9 cellular contexts compared by ENCODE assay signal in the genomic region with DNA sequence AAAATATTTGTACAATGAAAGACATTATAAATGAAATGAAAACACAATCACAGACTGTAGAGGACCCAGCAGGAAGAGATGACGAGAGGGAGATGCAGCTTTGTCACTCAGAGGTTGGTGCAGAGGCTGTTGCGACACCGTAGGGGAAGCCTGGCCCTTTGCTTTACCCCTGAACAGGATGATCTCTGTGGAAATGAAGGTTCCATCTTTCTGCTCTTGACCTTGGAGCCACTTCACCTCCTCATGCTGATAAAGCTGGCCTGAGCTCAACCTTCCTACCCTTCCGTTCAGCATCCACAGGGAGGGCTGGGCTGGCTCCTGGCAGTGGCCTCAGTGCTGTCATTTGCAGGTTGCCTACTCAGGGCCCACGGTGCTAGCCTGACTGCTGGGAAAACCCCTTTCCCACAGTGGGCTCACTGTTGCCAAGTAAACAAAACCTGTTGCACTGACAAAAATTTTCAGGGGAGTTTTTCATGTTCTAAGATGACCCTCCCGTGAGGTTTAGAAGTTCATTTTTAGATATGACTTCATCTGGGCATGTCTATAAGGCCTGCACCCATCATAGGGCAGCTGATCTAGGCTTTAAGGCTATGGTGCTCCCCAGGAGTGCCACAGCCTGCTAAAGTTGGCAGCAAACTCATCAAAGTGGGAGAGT. TPM values are rescaled to one million over a fixed set of nuclear protein-coding genes. Genes with fewer than 3 reads are reported as not detected.
DNase-seq lines count a peak whose midpoint lies in the region; ATAC-seq and TF ChIP-seq lines count a peak whose summit lies in the region.
"Had no signal": no experiment of that assay in that cellular context is flagged by ENCODE, and none has a peak within 500 bp of the region (broad histone marks: within the 10 kb centered on the region; RNA-seq: fewer than 3 reads in every experiment).

No MANE protein-coding gene starts in this region.

- H2AFZ ChIP-seq in GM23248, result no peak overlapping the region

- peaks cover 1% of the 10 kb centered on the region for H3K9me3 Mint-ChIP-seq in activated CD4-positive, alpha-beta T cell treated with anti-CD3 and anti-CD28 coated beads, Interleukin-2, amount 10 ng/mL, durations not matched to agents 7 days and 5 days
- H3K9me3 Mint-ChIP-seq in naive B cell, result no peaks in the 10 kb centered on the region

- H3K36me3 ChIP-seq in GM23248 (ENCODE audit: low read depth) (no peaks in the 10 kb centered on the region), uterus (no peaks in the 10 kb centered on the region)

- ATAC-seq in HG03139 (IDR thresholded peaks at IDR 0.05; ENCODE audit: unreplicated experiment), result peak; percentile 54
- peak; percentile 77 to 81 for ATAC-seq in naive B cell (ENCODE audit: low read depth in 2 of 2)

- no peaks in the 10 kb centered on the region for H4K20me1 ChIP-seq in GM23248 (ENCODE audit: insufficient read depth)

- TF ChIP-seq CTCF in uterus (IDR thresholded peaks at IDR 0.05), result no peak

- no peaks in the 10 kb centered on the region for H3K79me2 ChIP-seq in GM23248 (ENCODE audit: insufficient read depth)

- H3K4me1 ChIP-seq in GM23248 (ENCODE audit: insufficient read depth) (no peaks in the 10 kb centered on the region), uterus (no peaks in the 10 kb centered on the region)

- no peaks in the 10 kb centered on the region for H3K9me3 ChIP-seq in GM23248 (ENCODE audit: low read depth)
- H3K9me3 ChIP-seq in uterus, result no peaks in the 10 kb centered on the region

- POLR2A ChIA-PET in activated CD4-positive, alpha-beta T cell treated with anti-CD3 and anti-CD28 coated beads, Interleukin-2, amount 10 ng/mL, durations not matched to agents 7 days and 5 days (lab: Charles Lee), result no interaction called here

- no peak overlapping the region for H3K27ac ChIP-seq in GM23248
- no peak overlapping the region for H3K27ac ChIP-seq in uterus

- H3K9ac ChIP-seq in GM23248, result no peak overlapping the region

- no peaks in the 10 kb centered on the region for H3K27me3 ChIP-seq in GM23248 (replicated peaks; ENCODE audit: insufficient read depth)
- no peaks in the 10 kb centered on the region for H3K27me3 ChIP-seq in uterus

- no peak overlapping the region for H3K4me3 Mint-ChIP-seq in activated CD4-positive, alpha-beta T cell treated with anti-CD3 and anti-CD28 coated beads, Interleukin-2, amount 10 ng/mL, durations not matched to agents 7 days and 5 days
- peak overlapping the region; percentile 0 to 69 (median 45) for H3K4me3 Mint-ChIP-seq in naive B cell

- intact Hi-C loops in uterus (cut with DNase I; ENCODE audit: low total_unique reads), result no loop called here

- no peak overlapping the region for H3K4me2 ChIP-seq in GM23248 (ENCODE audit: unreplicated experiment)

- H3K4me3 ChIP-seq in GM23248, result no peak overlapping the region
- H3K4me3 ChIP-seq in uterus, result no peak overlapping the region

- peaks cover 9% of the 10 kb centered on the region for H3K27me3 Mint-ChIP-seq in activated CD4-positive, alpha-beta T cell treated with anti-CD3 and anti-CD28 coated beads, Interleukin-2, amount 10 ng/mL, durations not matched to agents 7 days and 5 days
- peaks cover 0 to 5% (median 0%) of the 10 kb centered on the region in 3 donors for H3K27me3 Mint-ChIP-seq in naive B cell

- in situ Hi-C loops in GM23248 (cut with MboI), result no loop called here

- peak overlapping the region; percentile 69 for H3K27ac Mint-ChIP-seq in activated CD4-positive, alpha-beta T cell treated with anti-CD3 and anti-CD28 coated beads, Interleukin-2, amount 10 ng/mL, durations not matched to agents 7 days and 5 days
- peak overlapping the region; percentile 94 to 99 (median 98) for H3K27ac Mint-ChIP-seq in naive B cell

- H3F3A ChIP-seq in GM23248 (ENCODE audit: insufficient read depth), result no peaks in the 10 kb centered on the region

- H3K36me3 Mint-ChIP-seq in activated CD4-positive, alpha-beta T cell treated with anti-CD3 and anti-CD28 coated beads, Interleukin-2, amount 10 ng/mL, durations not matched to agents 7 days and 5 days (ENCODE audit: low read depth), result peaks cover 8% of the 10 kb centered on the region
- H3K36me3 Mint-ChIP-seq in naive B cell, result no peaks in the 10 kb centered on the region

- peaks cover 31% of the 10 kb centered on the region for H3K4me1 Mint-ChIP-seq in activated CD4-positive, alpha-beta T cell treated with anti-CD3 and anti-CD28 coated beads, Interleukin-2, amount 10 ng/mL, durations not matched to agents 7 days and 5 days
- H3K4me1 Mint-ChIP-seq in naive B cell, result peaks cover 11 to 25% (median 24%) of the 10 kb centered on the region in 3 donors

- peak; percentile 86 for TF ChIP-seq POLR2A in GM19193 (IDR thresholded peaks at IDR 0.05; ENCODE audit: extremely low read depth, insufficient read depth, insufficient read length)
- no peak for TF ChIP-seq POLR2A in uterus (IDR thresholded peaks at IDR 0.05)

- CTCF ChIA-PET in activated CD4-positive, alpha-beta T cell treated with anti-CD3 and anti-CD28 coated beads, Interleukin-2, amount 10 ng/mL, durations not matched to agents 7 days and 5 days (lab: Charles Lee), result interaction anchor here (0.6 to 0.8 kb wide), 3 partner anchors 9 to 176 kb away, joined by 3 to 5 read pairs (median 4); no protein-coding TSS in a partner anchor

- peak; percentile 80 to 87 for DNase-seq in AML-193 (lab: John Stamatoyannopoulos, UW)
- DNase-seq in activated CD4-positive, alpha-beta T cell treated with anti-CD3 and anti-CD28 coated beads, Interleukin-2, amount 10 ng/mL, durations not matched to agents 7 days and 5 days, result peak; percentile 15
- DNase-seq in naive B cell, result peak; percentile 74
- no peak for DNase-seq in GM23248
- no peak for DNase-seq in NCI-H1105 treated with DMSO at 0.1 percent for 48 hours (lab: John Stamatoyannopoulos, UW)
- DNase-seq in uterus, result no peak
- DNase-seq: DND-41 had no signal

- 59 to 82% methylated on average over 6 of the region's 6 CpGs for WGBS in GM23248 (ENCODE audit: low coverage in 1 of 2, low lambda C conversion rate in 2 of 2, missing lambda C conversion rate in 2 of 2), 2 experiments

- no peaks in the 10 kb centered on the region for H3K9me2 ChIP-seq in GM23248 (ENCODE audit: insufficient read depth)

RNA-seq across cellular contexts. Expression of a gene that starts 3.0 kb away (rescaled TPM):
- 1 to 10 TPM; 7.2 to 7.4 TPM for total RNA-seq in activated CD4-positive, alpha-beta T cell treated with anti-CD3 and anti-CD28 coated beads, Interleukin-2, amount 10 ng/mL, durations not matched to agents 7 days and 5 days
- 1 to 10 TPM in 1 of 6 donors, under 1 TPM in 4, not detected in 1; 0.60 to 1.1 (median 0.94) TPM for polyA plus RNA-seq in naive B cell (ENCODE audit: low read depth in 6 of 6)
- total RNA-seq in GM23248 (2014; rRNA removed; shearing (Covaris generic)), result not detected in 2 replicates
- polyA plus RNA-seq in GM23248 (2016; fragmentation: Nextera tagmentation; extraction: Ambion mirVana), result 0.08 TPM in 1 of 2 replicates, not detected in the other
- total RNA-seq in uterus, result 1 to 10 TPM in 2 of 4 donors, under 1 TPM in 1, not detected in 1; 0.14 to 2.9 (median 1.1) TPM

RNA-seq across cellular contexts. Expression of a gene that starts 16.9 kb away (rescaled TPM):
- total RNA-seq in activated CD4-positive, alpha-beta T cell treated with anti-CD3 and anti-CD28 coated beads, Interleukin-2, amount 10 ng/mL, durations not matched to agents 7 days and 5 days, result 1 to 10 TPM; 1.4 to 1.8 TPM
- polyA plus RNA-seq in naive B cell (ENCODE audit: low read depth in 6 of 6) (10 to 100 TPM; 10.4 to 16.8 (median 14.4) TPM), GM23248 (2016; fragmentation: Nextera tagmentation; extraction: Ambion mirVana) (1.7 and 2.3 TPM in 2 replicates)
- total RNA-seq in GM23248 (2014; rRNA removed; shearing (Covaris generic)), result 2.1 and 6.6 TPM in 2 replicates
- total RNA-seq in uterus, result 10 to 100 TPM in 2 of 4 donors, 1 to 10 TPM in 2; 2.6 to 14.7 (median 7.1) TPM

RNA-seq across cellular contexts. Expression of a gene that starts 35.3 kb away (rescaled TPM):
- not detected for total RNA-seq in activated CD4-positive, alpha-beta T cell treated with anti-CD3 and anti-CD28 coated beads, Interleukin-2, amount 10 ng/mL, durations not matched to agents 7 days and 5 days
- polyA plus RNA-seq in naive B cell (ENCODE audit: low read depth in 6 of 6) (not detected), GM23248 (2016; fragmentation: Nextera tagmentation; extraction: Ambion mirVana) (not detected in 2 replicates)
- not detected in 2 replicates for total RNA-seq in GM23248 (2014; rRNA removed; shearing (Covaris generic))
- total RNA-seq in uterus, result 10 to 100 TPM in 3 of 4 donors, not detected in 1; 11.9 to 37.1 (median 16.5) TPM

Comparison
In these comparisons a context has a peak if more than half of its experiments do, and no peak if none do; other contexts are left out.
1. DNase-seq: peak in AML-193 (2 of 2), activated CD4-positive, alpha-beta T cell treated with anti-CD3 and anti-CD28 coated beads, Interleukin-2, amount 10 ng/mL, durations not matched to agents 7 days and 5 days (single experiment) and naive B cell (single experiment); none in GM23248 (single experiment), NCI-H1105 treated with DMSO at 0.1 percent for 48 hours (single experiment) and uterus (0 of 2).